ENCODE assay signal across 1 cellular context in the genomic region with DNA sequence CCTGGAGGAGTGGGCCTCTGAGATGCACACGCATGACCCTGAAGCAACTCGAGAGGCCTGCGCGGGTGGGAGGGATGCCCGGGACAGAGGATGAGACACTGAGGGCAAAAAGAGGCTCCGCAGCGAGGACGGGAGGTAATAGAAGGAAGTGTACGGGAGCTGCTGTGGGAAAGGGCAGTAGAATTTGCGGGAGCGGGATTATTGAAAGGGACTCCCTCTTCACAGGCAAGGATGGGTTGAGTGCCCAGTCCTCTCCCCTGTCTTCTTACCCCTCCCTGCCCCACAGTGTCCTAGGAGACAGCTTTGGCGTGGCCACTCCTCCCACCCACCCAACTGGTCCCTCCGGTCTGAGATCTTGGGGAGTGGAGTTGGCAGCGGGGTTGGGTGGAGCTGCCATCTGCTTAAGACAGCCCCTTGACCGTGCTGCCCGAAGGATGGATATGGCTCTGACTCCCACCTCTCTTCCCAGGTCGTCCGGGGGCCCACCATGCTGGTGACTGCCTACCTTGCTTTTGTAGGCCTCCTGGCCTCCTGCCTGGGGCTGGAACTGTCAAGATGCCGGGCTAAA.
TF ChIP-seq lines count a peak whose summit lies in the region.

No MANE protein-coding gene starts in this region.

TF ChIP-seq in IMR-90, 13 proteins besides CTCF, POLR2A, EP300 and RAD21:
- TF ChIP-seq, protein P1, sequence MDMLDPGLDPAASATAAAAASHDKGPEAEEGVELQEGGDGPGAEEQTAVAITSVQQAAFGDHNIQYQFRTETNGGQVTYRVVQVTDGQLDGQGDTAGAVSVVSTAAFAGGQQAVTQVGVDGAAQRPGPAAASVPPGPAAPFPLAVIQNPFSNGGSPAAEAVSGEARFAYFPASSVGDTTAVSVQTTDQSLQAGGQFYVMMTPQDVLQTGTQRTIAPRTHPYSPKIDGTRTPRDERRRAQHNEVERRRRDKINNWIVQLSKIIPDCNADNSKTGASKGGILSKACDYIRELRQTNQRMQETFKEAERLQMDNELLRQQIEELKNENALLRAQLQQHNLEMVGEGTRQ (IDR thresholded peaks at IDR 0.05; ENCODE audit: low read depth, low read length), result 0 out of 2 replicates have a peak, but pooled peaks have one; percentile 3
- no peak for TF ChIP-seq CHD1 (IDR thresholded peaks at IDR 0.05; ENCODE audit: low read depth, low read length)
